In genomic region chr6:140441256-140441655, GRCh38 we compare ENCODE assay signal across 8 cellular contexts.
DNase-seq lines count a peak whose midpoint lies in the region; FAIRE-seq and TF ChIP-seq lines count a peak whose summit lies in the region.

No MANE protein-coding gene starts in this region.

- no peak for TF ChIP-seq POLR2A in thyroid gland (IDR thresholded peaks at IDR 0.05)

- no peak overlapping the region for H3K27ac ChIP-seq in brain microvascular endothelial cell
- H3K27ac ChIP-seq in thyroid gland = peak overlapping the region in 1 of 3 donors; percentile 12

- FAIRE-seq in GM19239 (lab: Jason Lieb, UNC) = no peak

- H3K36me3 ChIP-seq in brain microvascular endothelial cell (replicated peaks) (no peaks in the 10 kb centered on the region), thyroid gland (no peaks in the 10 kb centered on the region)

- H3K27me3 ChIP-seq in brain microvascular endothelial cell (replicated peaks) (no peaks in the 10 kb centered on the region), thyroid gland (no peaks in the 10 kb centered on the region)

- peaks cover 8 to 23% of the 10 kb centered on the region in 2 donors for H3K4me1 ChIP-seq in thyroid gland

- H3K4me3 ChIP-seq in LNCaP clone FGC (ENCODE audit: low read depth, low read length) = no peak overlapping the region
- no peak overlapping the region for H3K4me3 ChIP-seq in brain microvascular endothelial cell (ENCODE audit: low read depth, low read length)
- H3K4me3 ChIP-seq in thyroid gland (replicated peaks in 1 of 3) = no peak overlapping the region

- in situ Hi-C loops in brain microvascular endothelial cell (cut with HindIII; ENCODE audit: low pct_ligation_motif_present, low sequenced_read_pairs) = no loop called here

- TF ChIP-seq CTCF in LNCaP clone FGC (IDR thresholded peaks at IDR 0.05; ENCODE audit: control insufficient read depth, extremely low read depth, insufficient read depth) = peak; percentile 47
- TF ChIP-seq CTCF in brain microvascular endothelial cell (IDR thresholded peaks at IDR 0.05; ENCODE audit: low read depth, low read length, missing control alignments) = peak; percentile 70
- TF ChIP-seq CTCF in thyroid gland (IDR thresholded peaks at IDR 0.05) = peak in 4 of 6 experiments; percentile 49 to 74 (median 66)

- WGBS in thyroid gland, 2 donors = 64 to 66% methylated on average over 6 of the region's 6 CpGs

- intact Hi-C loops in thyroid gland (cut with DNase I) = no loop called here

- peak; percentile 15 to 53 for DNase-seq in NCI-H526 (lab: John Stamatoyannopoulos, UW)
- DNase-seq in NCI-H526 treated with DMSO at 0.1 percent for 48 hours (lab: John Stamatoyannopoulos, UW) = no peak
- DNase-seq in LNCaP clone FGC (ENCODE audit: low read depth) = peak; percentile 23
- peak; percentile 78 for DNase-seq in brain microvascular endothelial cell
- peak; percentile 89 for DNase-seq in kidney glomerular epithelial cell (lab: John Stamatoyannopoulos, UW)
- DNase-seq in thyroid gland = peak; percentile 76 to 84
- DNase-seq in GM19239 (ENCODE audit: insufficient read length, low spot score) = no peak
- DNase-seq in dedifferentiated amniotic fluid mesenchymal stem cell (ENCODE audit: extremely low spot score) = no peak

- H3K9me3 ChIP-seq in thyroid gland = no peaks in the 10 kb centered on the region

Comparison
In these comparisons a context has a peak if more than half of its experiments do, and no peak if none do; other contexts are left out.
1. DNase-seq: peak in NCI-H526 (2 of 2), LNCaP clone FGC (single experiment), brain microvascular endothelial cell (single experiment), kidney glomerular epithelial cell (single experiment) and thyroid gland (2 of 2); none in NCI-H526 treated with DMSO at 0.1 percent for 48 hours (single experiment), GM19239 (single experiment) and dedifferentiated amniotic fluid mesenchymal stem cell (single experiment).
2. Peak in every context shown above with its lines, with median percentiles within 50 percentile points of each other: CTCF ChIP-seq.